ENCODE assay signal across 11 cellular contexts in genomic region chr3:36892457-36893136, GRCh38. TPM values are rescaled to one million over a fixed set of nuclear protein-coding genes. Genes with fewer than 3 reads are reported as not detected.
A peak's percentile ranks its signal among the peaks of the same experiment; 100 is the strongest.
DNase-seq lines count a peak whose midpoint lies in the region; ATAC-seq and TF ChIP-seq lines count a peak whose summit lies in the region.
"Had no signal": no experiment of that assay in that cellular context is flagged by ENCODE, and none has a peak within 500 bp of the region (broad histone marks: within the 10 kb centered on the region; RNA-seq: fewer than 3 reads in every experiment).

No MANE protein-coding gene starts in this region.

- no peaks in the 10 kb centered on the region for H3K79me2 ChIP-seq in hepatocyte

- H2AFZ ChIP-seq in hepatocyte, result no peak overlapping the region

- no peaks in the 10 kb centered on the region for H4K20me1 ChIP-seq in hepatocyte (ENCODE audit: insufficient read depth, poor library complexity, severe bottlenecking)

- POLR2A ChIA-PET in activated B cell treated with CpG ODN at 0.5 μM for 24 hours (lab: Charles Lee), result interaction anchor here (0.8 to 9.6 kb wide), 13 partner anchors 11 to 100 kb away, joined by 3 to 185 read pairs (median 17); partner anchors contain the start of genes EPM2AIP1, MLH1 and TRANK1

- H3K9me3 ChIP-seq in hepatocyte (ENCODE audit: low read depth), result no peaks in the 10 kb centered on the region
- H3K9me3 ChIP-seq: suprapubic skin had no signal

- H3K4me1 ChIP-seq in hepatocyte (ENCODE audit: insufficient read depth), result no peaks in the 10 kb centered on the region

- H3K4me3 Mint-ChIP-seq in activated naive CD4-positive, alpha-beta T cell treated with anti-CD3 and anti-CD28 coated beads, Interleukin-2, amount 10 ng/mL, durations not matched to agents 7 days and 5 days, result no peak overlapping the region
- H3K4me3 Mint-ChIP-seq in activated B cell treated with CpG ODN at 0.5 μM for 24 hours, result peak overlapping the region; percentile 81

- H3K27me3 ChIP-seq in hepatocyte, result no peaks in the 10 kb centered on the region
- H3K27me3 ChIP-seq: suprapubic skin had no signal

- no peaks in the 10 kb centered on the region for H3K9me2 ChIP-seq in hepatocyte (replicated peaks; ENCODE audit: insufficient read depth)

- TF ChIP-seq CTCF in activated B cell treated with CpG ODN at 0.5 μM for 24 hours (IDR thresholded peaks at IDR 0.05) (no peak), hepatocyte (IDR thresholded peaks at IDR 0.05; ENCODE audit: poor library complexity) (no peak)

- H3K27ac ChIP-seq in hepatocyte (peak overlapping the region; percentile 44), substantia nigra (ENCODE audit: low read depth, low read length, poor library complexity, severe bottlenecking) (peak overlapping the region; percentile 24)
- H3K27ac ChIP-seq: suprapubic skin had no signal

- peaks cover 89% of the 10 kb centered on the region for H3K36me3 Mint-ChIP-seq in activated naive CD4-positive, alpha-beta T cell treated with anti-CD3 and anti-CD28 coated beads, Interleukin-2, amount 10 ng/mL, durations not matched to agents 7 days and 5 days
- H3K36me3 Mint-ChIP-seq in activated B cell treated with CpG ODN at 0.5 μM for 24 hours (ENCODE audit: low read depth), result peaks cover 90% of the 10 kb centered on the region

- WGBS in hepatocyte (ENCODE audit: low lambda C conversion rate, missing lambda C conversion rate), result 98% methylated on average over 12 of the region's 12 CpGs

- intact Hi-C loops in activated B cell treated with CpG ODN at 0.5 μM for 24 hours (cut with micrococcal nuclease), result no loop called here

- H3K4me3 ChIP-seq in hepatocyte, result no peak overlapping the region
- H3K4me3 ChIP-seq: suprapubic skin had no signal

- peak overlapping the region; percentile 49 for H3K27ac Mint-ChIP-seq in activated naive CD4-positive, alpha-beta T cell treated with anti-CD3 and anti-CD28 coated beads, Interleukin-2, amount 10 ng/mL, durations not matched to agents 7 days and 5 days
- peak overlapping the region; percentile 97 for H3K27ac Mint-ChIP-seq in activated B cell treated with CpG ODN at 0.5 μM for 24 hours

- H3K4me2 ChIP-seq in hepatocyte, result no peak overlapping the region

- no peaks in the 10 kb centered on the region for H3K36me3 ChIP-seq in hepatocyte (replicated peaks; ENCODE audit: insufficient read depth, low read depth)

- CTCF ChIA-PET in activated naive CD4-positive, alpha-beta T cell treated with anti-CD3 and anti-CD28 coated beads, Interleukin-2, amount 10 ng/mL, durations not matched to agents 7 days and 5 days (lab: Charles Lee), result interaction anchor here (0.9 to 3.5 kb wide), 3 partner anchors 8 to 66 kb away, joined by 3 to 15 read pairs (median 7); no protein-coding TSS in a partner anchor
- CTCF ChIA-PET in activated B cell treated with CpG ODN at 0.5 μM for 24 hours (lab: Charles Lee), result interaction anchor here (0.6 to 4.7 kb wide), 10 partner anchors 9 to 99 kb away, joined by 3 to 36 read pairs (median 6); partner anchors contain the start of gene TRANK1

- ATAC-seq in activated B cell treated with CpG ODN at 0.5 μM for 24 hours (ENCODE audit: low read depth) (no peak), HG03460 (IDR thresholded peaks at IDR 0.05; ENCODE audit: unreplicated experiment) (no peak), HG02884 (IDR thresholded peaks at IDR 0.05; ENCODE audit: unreplicated experiment) (no peak)

- no peaks in the 10 kb centered on the region for H3K27me3 Mint-ChIP-seq in activated naive CD4-positive, alpha-beta T cell treated with anti-CD3 and anti-CD28 coated beads, Interleukin-2, amount 10 ng/mL, durations not matched to agents 7 days and 5 days
- no peaks in the 10 kb centered on the region for H3K27me3 Mint-ChIP-seq in activated B cell treated with CpG ODN at 0.5 μM for 24 hours

- H3K4me1 Mint-ChIP-seq in activated naive CD4-positive, alpha-beta T cell treated with anti-CD3 and anti-CD28 coated beads, Interleukin-2, amount 10 ng/mL, durations not matched to agents 7 days and 5 days, result peaks cover 42% of the 10 kb centered on the region
- H3K4me1 Mint-ChIP-seq in activated B cell treated with CpG ODN at 0.5 μM for 24 hours, result peaks cover 90% of the 10 kb centered on the region

- no peaks in the 10 kb centered on the region for H3K9me3 Mint-ChIP-seq in activated naive CD4-positive, alpha-beta T cell treated with anti-CD3 and anti-CD28 coated beads, Interleukin-2, amount 10 ng/mL, durations not matched to agents 7 days and 5 days
- H3K9me3 Mint-ChIP-seq in activated B cell treated with CpG ODN at 0.5 μM for 24 hours, result peaks cover 2% of the 10 kb centered on the region

- no peak for DNase-seq in activated naive CD4-positive, alpha-beta T cell treated with anti-CD3 and anti-CD28 coated beads, Interleukin-2, amount 10 ng/mL, durations not matched to agents 7 days and 5 days
- no peak for DNase-seq in activated naive CD4-positive, alpha-beta T cell (lab: John Stamatoyannopoulos, UW)
- DNase-seq in activated B cell treated with CpG ODN at 0.5 μM for 24 hours, result no peak
- no peak for DNase-seq in hepatocyte (ENCODE audit: low spot score)
- DNase-seq in substantia nigra (lab: John Stamatoyannopoulos, UW), result no peak
- no peak for DNase-seq in effector CD4-positive, alpha-beta T cell
- DNase-seq: amniotic stem cell, NCI-H510A had no signal

RNA-seq across cellular contexts. Expression of gene TRANK1, which starts 52.3 kb away (rescaled TPM):
- total RNA-seq in activated B cell treated with CpG ODN at 0.5 μM for 24 hours (109 and 135 TPM in 2 replicates), hepatocyte (16.7 and 19.9 TPM in 2 replicates)
- 8.5 and 9.4 TPM in 2 replicates for polyA plus RNA-seq in hepatocyte
